ENCODE assay signal across 1 cellular context in genomic region chr3:46978985-46979944, GRCh38.
TF ChIP-seq lines count a peak whose summit lies in the region.

NBEAL2 (plus strand) TSS chr3:46979666; CDS start chr3:46979862, 196 bp downstream.

TF ChIP-seq in K562, 482 proteins besides CTCF, POLR2A, EP300 and RAD21 (continued from another document and continues in another):
- no peak for TF ChIP-seq ZNF277 (CRISPR knock-in tag; IDR thresholded peaks at IDR 0.05; ENCODE audit: borderline replicate concordance)
- no peak for TF ChIP-seq ZC3H11A (IDR thresholded peaks at IDR 0.05; ENCODE audit: low read depth, low read length)
- TF ChIP-seq NFATC3 (IDR thresholded peaks at IDR 0.05) = no peak
- no peak for TF ChIP-seq ZNF512 (tag; IDR thresholded peaks at IDR 0.05)
- TF ChIP-seq POLR2G (IDR thresholded peaks at IDR 0.05; ENCODE audit: low read depth, low read length) = peak; percentile 93
- no peak for TF ChIP-seq RBM15 (IDR thresholded peaks at IDR 0.05; ENCODE audit: insufficient read depth, low read length)
- TF ChIP-seq SNIP1 (IDR thresholded peaks at IDR 0.05; ENCODE audit: low read depth) = no peak
- no peak for TF ChIP-seq RBM34 (IDR thresholded peaks at IDR 0.05; ENCODE audit: borderline replicate concordance, insufficient read depth, low read length)
- TF ChIP-seq MNT (conservative IDR thresholded peaks at IDR 0.05) = no peak
- no peak for TF ChIP-seq RBM14 (IDR thresholded peaks at IDR 0.05; ENCODE audit: borderline replicate concordance, insufficient read depth, low read depth, low read length)
- TF ChIP-seq MED1 (CRISPR knock-in tag; IDR thresholded peaks at IDR 0.05; ENCODE audit: borderline replicate concordance) = no peak
- 0 out of 2 replicates have a peak, but pooled peaks have one; percentile 27 for TF ChIP-seq NR2F6 (CRISPR knock-in tag; IDR thresholded peaks at IDR 0.05)
- peak; percentile 67; the same call in 1 of the 2 replicates for TF ChIP-seq CREM (IDR thresholded peaks at IDR 0.05; ENCODE audit: low read depth)
- TF ChIP-seq ARID4B (CRISPR knock-in tag; IDR thresholded peaks at IDR 0.05) = peak; percentile 79; the same call in 1 of the 2 replicates
- TF ChIP-seq LEF1 (IDR thresholded peaks at IDR 0.05) = no peak
- TF ChIP-seq ZNF551 (CRISPR knock-in tag; IDR thresholded peaks at IDR 0.05) = no peak
- TF ChIP-seq THAP7 (CRISPR knock-in tag; IDR thresholded peaks at IDR 0.05) = no peak
- TF ChIP-seq NONO (IDR thresholded peaks at IDR 0.05; ENCODE audit: low read depth in 2 of 2, low read length in 1 of 2) = no peak
- peak; percentile 100 for TF ChIP-seq ZNF436 (CRISPR knock-in tag; IDR thresholded peaks at IDR 0.05)
- no peak for TF ChIP-seq MTF1 (CRISPR knock-in tag; IDR thresholded peaks at IDR 0.05; ENCODE audit: borderline replicate concordance)
- peak; percentile 92; the same call in 1 of the 2 replicates for TF ChIP-seq MTA3 (IDR thresholded peaks at IDR 0.05; ENCODE audit: borderline replicate concordance)
- TF ChIP-seq NCOA2 (IDR thresholded peaks at IDR 0.05; ENCODE audit: partially characterized antibody in 2 of 2) = no peak
- peak in 1 of 2 experiments; percentile 62; a peak in 2 of 4 replicates for TF ChIP-seq HDAC1 (IDR thresholded peaks at IDR 0.05)
- TF ChIP-seq STAT6 (CRISPR knock-in tag; IDR thresholded peaks at IDR 0.05) = peak; percentile 86; the same call in 1 of the 2 replicates
- peak; percentile 74 for TF ChIP-seq KDM5B (IDR thresholded peaks at IDR 0.05; ENCODE audit: insufficient replicate concordance, low read depth, low read length)
- no peak for TF ChIP-seq ZNF316 (IDR thresholded peaks at IDR 0.05)
- no peak for TF ChIP-seq IRF9 (tag; IDR thresholded peaks at IDR 0.05)
- TF ChIP-seq ZNF766 (CRISPR knock-in tag; conservative IDR thresholded peaks at IDR 0.05) = peak; percentile 12; the same call in 1 of the 2 replicates
- no peak for TF ChIP-seq ZNF668 (CRISPR knock-in tag; IDR thresholded peaks at IDR 0.05)
- TF ChIP-seq ATF3 (IDR thresholded peaks at IDR 0.05) = no peak
- TF ChIP-seq ATF3 (CRISPR knock-in tag; conservative IDR thresholded peaks at IDR 0.05) = no peak; the same call in 1 of the 2 replicates
- TF ChIP-seq HNRNPUL1 (IDR thresholded peaks at IDR 0.05; ENCODE audit: low read length) = no peak
- no peak for TF ChIP-seq CHD2 (IDR thresholded peaks at IDR 0.05; ENCODE audit: low read depth, low read length)
- no peak for TF ChIP-seq TAF9B (IDR thresholded peaks at IDR 0.05; ENCODE audit: partially characterized antibody)
- no peak; the same call in 1 of the 2 replicates for TF ChIP-seq ZSCAN29 (IDR thresholded peaks at IDR 0.05)
- TF ChIP-seq ATF7 (IDR thresholded peaks at IDR 0.05) = peak; percentile 89
- no peak for TF ChIP-seq NFIX (CRISPR knock-in tag; IDR thresholded peaks at IDR 0.05; ENCODE audit: low read depth)
- no peak for TF ChIP-seq COPS2 (conservative IDR thresholded peaks at IDR 0.05)
- 0 out of 4 replicates have a peak, but pooled peaks of 1 of the 2 experiments have one; percentile 69 for TF ChIP-seq MLX (CRISPR knock-in tag; conservative IDR thresholded peaks at IDR 0.05)
- peak; percentile 75; the same call in 1 of the 2 replicates for TF ChIP-seq TAF7 (tag; IDR thresholded peaks at IDR 0.05)
- TF ChIP-seq ZNF253 (CRISPR knock-in tag; conservative IDR thresholded peaks at IDR 0.05) = no peak
- TF ChIP-seq RREB1 (CRISPR knock-in tag; IDR thresholded peaks at IDR 0.05) = peak; percentile 90; the same call in 1 of the 2 replicates
